In the genomic region with DNA sequence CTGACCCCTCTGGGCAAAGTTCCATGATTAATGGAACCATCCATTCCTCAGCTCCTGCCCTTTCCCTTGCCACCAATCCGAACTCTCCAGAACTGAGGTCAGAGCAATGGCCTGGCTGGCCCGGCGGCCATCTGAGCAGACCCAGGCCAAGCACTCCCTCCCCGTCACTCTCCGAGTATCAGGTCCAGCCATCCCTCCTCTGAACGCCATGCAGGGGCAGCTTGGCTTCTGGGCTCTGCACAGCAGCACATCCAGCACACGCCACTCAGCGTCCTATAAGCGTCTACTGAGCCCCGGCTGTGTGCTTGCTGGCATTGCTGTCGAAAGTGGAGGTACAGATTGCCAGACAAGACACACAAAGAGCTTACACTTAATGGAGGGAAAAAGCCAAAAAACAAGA, we compare ENCODE assay signal across 1 cellular context.
TF ChIP-seq lines count a peak whose summit lies in the region.

No MANE protein-coding gene starts in this region.

TF ChIP-seq in GM23338, 12 proteins besides CTCF, POLR2A, EP300 and RAD21 (continued from another document):
- TF ChIP-seq, protein P1, sequence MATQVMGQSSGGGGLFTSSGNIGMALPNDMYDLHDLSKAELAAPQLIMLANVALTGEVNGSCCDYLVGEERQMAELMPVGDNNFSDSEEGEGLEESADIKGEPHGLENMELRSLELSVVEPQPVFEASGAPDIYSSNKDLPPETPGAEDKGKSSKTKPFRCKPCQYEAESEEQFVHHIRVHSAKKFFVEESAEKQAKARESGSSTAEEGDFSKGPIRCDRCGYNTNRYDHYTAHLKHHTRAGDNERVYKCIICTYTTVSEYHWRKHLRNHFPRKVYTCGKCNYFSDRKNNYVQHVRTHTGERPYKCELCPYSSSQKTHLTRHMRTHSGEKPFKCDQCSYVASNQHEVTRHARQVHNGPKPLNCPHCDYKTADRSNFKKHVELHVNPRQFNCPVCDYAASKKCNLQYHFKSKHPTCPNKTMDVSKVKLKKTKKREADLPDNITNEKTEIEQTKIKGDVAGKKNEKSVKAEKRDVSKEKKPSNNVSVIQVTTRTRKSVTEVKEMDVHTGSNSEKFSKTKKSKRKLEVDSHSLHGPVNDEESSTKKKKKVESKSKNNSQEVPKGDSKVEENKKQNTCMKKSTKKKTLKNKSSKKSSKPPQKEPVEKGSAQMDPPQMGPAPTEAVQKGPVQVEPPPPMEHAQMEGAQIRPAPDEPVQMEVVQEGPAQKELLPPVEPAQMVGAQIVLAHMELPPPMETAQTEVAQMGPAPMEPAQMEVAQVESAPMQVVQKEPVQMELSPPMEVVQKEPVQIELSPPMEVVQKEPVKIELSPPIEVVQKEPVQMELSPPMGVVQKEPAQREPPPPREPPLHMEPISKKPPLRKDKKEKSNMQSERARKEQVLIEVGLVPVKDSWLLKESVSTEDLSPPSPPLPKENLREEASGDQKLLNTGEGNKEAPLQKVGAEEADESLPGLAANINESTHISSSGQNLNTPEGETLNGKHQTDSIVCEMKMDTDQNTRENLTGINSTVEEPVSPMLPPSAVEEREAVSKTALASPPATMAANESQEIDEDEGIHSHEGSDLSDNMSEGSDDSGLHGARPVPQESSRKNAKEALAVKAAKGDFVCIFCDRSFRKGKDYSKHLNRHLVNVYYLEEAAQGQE (IDR thresholded peaks at IDR 0.05; ENCODE audit: unreplicated experiment) = no peak
- TF ChIP-seq CREB1 (CRISPR knock-in tag; IDR thresholded peaks at IDR 0.05; ENCODE audit: low read depth) (no peak), ZNF114 (CRISPR knock-in tag; IDR thresholded peaks at IDR 0.05) (no peak), STAT1 (IDR thresholded peaks at IDR 0.05; ENCODE audit: unreplicated experiment) (no peak), ZNF331 (CRISPR knock-in tag; IDR thresholded peaks at IDR 0.05; ENCODE audit: low read depth) (no peak)
- TF ChIP-seq, protein P2, sequence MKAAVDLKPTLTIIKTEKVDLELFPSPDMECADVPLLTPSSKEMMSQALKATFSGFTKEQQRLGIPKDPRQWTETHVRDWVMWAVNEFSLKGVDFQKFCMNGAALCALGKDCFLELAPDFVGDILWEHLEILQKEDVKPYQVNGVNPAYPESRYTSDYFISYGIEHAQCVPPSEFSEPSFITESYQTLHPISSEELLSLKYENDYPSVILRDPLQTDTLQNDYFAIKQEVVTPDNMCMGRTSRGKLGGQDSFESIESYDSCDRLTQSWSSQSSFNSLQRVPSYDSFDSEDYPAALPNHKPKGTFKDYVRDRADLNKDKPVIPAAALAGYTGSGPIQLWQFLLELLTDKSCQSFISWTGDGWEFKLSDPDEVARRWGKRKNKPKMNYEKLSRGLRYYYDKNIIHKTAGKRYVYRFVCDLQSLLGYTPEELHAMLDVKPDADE (IDR thresholded peaks at IDR 0.05) = no peak
